ENCODE assay signal across 1 cellular context in genomic region chr3:159130108-159130507, GRCh38.
TF ChIP-seq lines count a peak whose summit lies in the region.

No MANE protein-coding gene starts in this region.

TF ChIP-seq in GM23338, 12 proteins besides CTCF, POLR2A, EP300 and RAD21 (continued from another document):
- TF ChIP-seq ZNF462 (CRISPR knock-in tag; IDR thresholded peaks at IDR 0.05) (no peak), EZH2 (IDR thresholded peaks at IDR 0.05; ENCODE audit: low read depth, unreplicated experiment) (no peak), NANOG (IDR thresholded peaks at IDR 0.05; ENCODE audit: borderline replicate concordance) (no peak), POLR2AphosphoS5 (IDR thresholded peaks at IDR 0.05; ENCODE audit: low read depth) (no peak), EZH2phosphoT487 (IDR thresholded peaks at IDR 0.05; ENCODE audit: unreplicated experiment) (no peak)
TF ChIP-seq in GM23338: peak in this region for 0.
